ENCODE assay signal across 1 cellular context in genomic region chr2:182064024-182064880, GRCh38.
TF ChIP-seq lines count a peak whose summit lies in the region.

No MANE protein-coding gene starts in this region.

TF ChIP-seq in HepG2, 621 proteins besides CTCF, POLR2A, EP300 and RAD21 (continued from another document):
- TF ChIP-seq, protein P1, sequence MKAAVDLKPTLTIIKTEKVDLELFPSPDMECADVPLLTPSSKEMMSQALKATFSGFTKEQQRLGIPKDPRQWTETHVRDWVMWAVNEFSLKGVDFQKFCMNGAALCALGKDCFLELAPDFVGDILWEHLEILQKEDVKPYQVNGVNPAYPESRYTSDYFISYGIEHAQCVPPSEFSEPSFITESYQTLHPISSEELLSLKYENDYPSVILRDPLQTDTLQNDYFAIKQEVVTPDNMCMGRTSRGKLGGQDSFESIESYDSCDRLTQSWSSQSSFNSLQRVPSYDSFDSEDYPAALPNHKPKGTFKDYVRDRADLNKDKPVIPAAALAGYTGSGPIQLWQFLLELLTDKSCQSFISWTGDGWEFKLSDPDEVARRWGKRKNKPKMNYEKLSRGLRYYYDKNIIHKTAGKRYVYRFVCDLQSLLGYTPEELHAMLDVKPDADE (CRISPR knock-in tag; IDR thresholded peaks at IDR 0.05) = no peak
- TF ChIP-seq, protein P2, sequence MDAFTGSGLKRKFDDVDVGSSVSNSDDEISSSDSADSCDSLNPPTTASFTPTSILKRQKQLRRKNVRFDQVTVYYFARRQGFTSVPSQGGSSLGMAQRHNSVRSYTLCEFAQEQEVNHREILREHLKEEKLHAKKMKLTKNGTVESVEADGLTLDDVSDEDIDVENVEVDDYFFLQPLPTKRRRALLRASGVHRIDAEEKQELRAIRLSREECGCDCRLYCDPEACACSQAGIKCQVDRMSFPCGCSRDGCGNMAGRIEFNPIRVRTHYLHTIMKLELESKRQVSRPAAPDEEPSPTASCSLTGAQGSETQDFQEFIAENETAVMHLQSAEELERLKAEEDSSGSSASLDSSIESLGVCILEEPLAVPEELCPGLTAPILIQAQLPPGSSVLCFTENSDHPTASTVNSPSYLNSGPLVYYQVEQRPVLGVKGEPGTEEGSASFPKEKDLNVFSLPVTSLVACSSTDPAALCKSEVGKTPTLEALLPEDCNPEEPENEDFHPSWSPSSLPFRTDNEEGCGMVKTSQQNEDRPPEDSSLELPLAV (CRISPR knock-in tag; conservative IDR thresholded peaks at IDR 0.05; ENCODE audit: low read depth) = no peak
- TF ChIP-seq ZFP36L2 (CRISPR knock-in tag; IDR thresholded peaks at IDR 0.05) = no peak
- no peak for TF ChIP-seq THAP11 (CRISPR knock-in tag; IDR thresholded peaks at IDR 0.05)
- TF ChIP-seq MAZ (IDR thresholded peaks at IDR 0.05; ENCODE audit: borderline replicate concordance, low read depth, low read length) = no peak
- TF ChIP-seq MAZ (CRISPR knock-in tag; IDR thresholded peaks at IDR 0.05; ENCODE audit: low read depth) = no peak
- TF ChIP-seq ZNF17 (CRISPR knock-in tag; IDR thresholded peaks at IDR 0.05) = no peak
- no peak for TF ChIP-seq ZZZ3 (CRISPR knock-in tag; IDR thresholded peaks at IDR 0.05; ENCODE audit: borderline replicate concordance)
- TF ChIP-seq ZNF407 (CRISPR knock-in tag; IDR thresholded peaks at IDR 0.05; ENCODE audit: not compliant biosample characterization) = no peak
- no peak for TF ChIP-seq FOSL1 (CRISPR knock-in tag; IDR thresholded peaks at IDR 0.05; ENCODE audit: borderline replicate concordance)
- TF ChIP-seq ZNF296 (CRISPR knock-in tag; conservative IDR thresholded peaks at IDR 0.05) = no peak
- no peak for TF ChIP-seq FOXO1 (CRISPR knock-in tag; IDR thresholded peaks at IDR 0.05)
- TF ChIP-seq REL (CRISPR knock-in tag; conservative IDR thresholded peaks at IDR 0.05) = no peak
